In genomic region chr5:86807046-86807712, GRCh38 we compare ENCODE assay signal across 1 cellular context.
TF ChIP-seq lines count a peak whose summit lies in the region.

No MANE protein-coding gene starts in this region.

TF ChIP-seq in GM23338, 12 proteins besides CTCF, POLR2A, EP300 and RAD21 (continued from another document):
- TF ChIP-seq ZNF462 (CRISPR knock-in tag; IDR thresholded peaks at IDR 0.05) (no peak), STAT1 (IDR thresholded peaks at IDR 0.05; ENCODE audit: unreplicated experiment) (no peak), CREB1 (CRISPR knock-in tag; IDR thresholded peaks at IDR 0.05; ENCODE audit: low read depth) (no peak), POLR2AphosphoS5 (IDR thresholded peaks at IDR 0.05; ENCODE audit: low read depth) (no peak), ZNF331 (CRISPR knock-in tag; IDR thresholded peaks at IDR 0.05; ENCODE audit: low read depth) (no peak)
